Comparison of ENCODE assay signal across 18 cellular contexts in genomic region chr9:86901511-86901910, GRCh38. TPM values are rescaled to one million over a fixed set of nuclear protein-coding genes. Genes with fewer than 3 reads are reported as not detected.
DNase-seq lines count a peak whose midpoint lies in the region; ATAC-seq and TF ChIP-seq lines count a peak whose summit lies in the region.
"Had no signal": no experiment of that assay in that cellular context is flagged by ENCODE, and none has a peak within 500 bp of the region (broad histone marks: within the 10 kb centered on the region; RNA-seq: fewer than 3 reads in every experiment).

No MANE protein-coding gene starts in this region.

- H3F3A ChIP-seq in neural progenitor cell (ENCODE audit: low read depth): peaks cover 18% of the 10 kb centered on the region

- no peak overlapping the region for H2AFZ ChIP-seq in neural progenitor cell (replicated peaks)

- TF ChIP-seq CTCF in esophagus muscularis mucosa (IDR thresholded peaks at IDR 0.05) (no peak), neural progenitor cell (IDR thresholded peaks at IDR 0.05) (no peak), left lung (IDR thresholded peaks at IDR 0.05) (no peak)

- no peak for TF ChIP-seq EP300 in esophagus muscularis mucosa (IDR thresholded peaks at IDR 0.05)

- H3K27ac Mint-ChIP-seq in activated CD4-positive, alpha-beta T cell treated with anti-CD3 and anti-CD28 coated beads, Interleukin-2, amount 10 ng/mL, durations not matched to agents 7 days and 5 days: peak overlapping the region; percentile 41
- peak overlapping the region; percentile 96 for H3K27ac Mint-ChIP-seq in neural progenitor cell
- no peak overlapping the region for H3K27ac Mint-ChIP-seq in activated naive CD4-positive, alpha-beta T cell treated with anti-CD3 and anti-CD28 coated beads, Interleukin-2, amount 50 U/mL, for 72 hours
- H3K27ac Mint-ChIP-seq: B cell; CD8-positive, alpha-beta T cell; H9 had no signal

- no peaks in the 10 kb centered on the region for H3K4me1 Mint-ChIP-seq in activated CD4-positive, alpha-beta T cell treated with anti-CD3 and anti-CD28 coated beads, Interleukin-2, amount 10 ng/mL, durations not matched to agents 7 days and 5 days
- peaks cover 59% of the 10 kb centered on the region for H3K4me1 Mint-ChIP-seq in neural progenitor cell
- H3K4me1 Mint-ChIP-seq: B cell had no signal

- peaks cover 0 to under 1% (median 0%) of the 10 kb centered on the region in 4 donors for H3K9me3 ChIP-seq in esophagus muscularis mucosa
- no peaks in the 10 kb centered on the region for H3K9me3 ChIP-seq in neural progenitor cell (ENCODE audit: low read depth)
- H3K9me3 ChIP-seq in left lung: peaks cover 0 to under 1% of the 10 kb centered on the region in 2 donors
- H3K9me3 ChIP-seq: Caco-2 had no signal

- no peaks in the 10 kb centered on the region for H4K20me1 ChIP-seq in neural progenitor cell (ENCODE audit: low read depth)
- H4K20me1 ChIP-seq: BLaER1 had no signal

- H3K9ac ChIP-seq in neural progenitor cell: no peak overlapping the region
- H3K9ac ChIP-seq: BLaER1, GM23248 had no signal

- H3K4me3 ChIP-seq in esophagus muscularis mucosa: no peak overlapping the region
- H3K4me3 ChIP-seq in neural progenitor cell: no peak overlapping the region
- H3K4me3 ChIP-seq in left lung: no peak overlapping the region
- H3K4me3 ChIP-seq: BLaER1, GM23248 had no signal

- H3K27me3 ChIP-seq in esophagus muscularis mucosa: peaks cover 0 to 19% (median 3%) of the 10 kb centered on the region in 4 donors
- H3K27me3 ChIP-seq in neural progenitor cell: peaks cover 54% of the 10 kb centered on the region
- H3K27me3 ChIP-seq in left lung: peaks cover 18 to 72% of the 10 kb centered on the region in 2 donors
- H3K27me3 ChIP-seq: BLaER1 had no signal

- no peak overlapping the region for H3K4me3 Mint-ChIP-seq in activated CD4-positive, alpha-beta T cell treated with anti-CD3 and anti-CD28 coated beads, Interleukin-2, amount 10 ng/mL, durations not matched to agents 7 days and 5 days
- no peak overlapping the region for H3K4me3 Mint-ChIP-seq in neural progenitor cell
- H3K4me3 Mint-ChIP-seq: B cell; CD4-positive, CD25-positive, alpha-beta regulatory T cell; CD8-positive, alpha-beta T cell had no signal

- H3K9me3 Mint-ChIP-seq in activated CD4-positive, alpha-beta T cell treated with anti-CD3 and anti-CD28 coated beads, Interleukin-2, amount 10 ng/mL, durations not matched to agents 7 days and 5 days: no peaks in the 10 kb centered on the region
- H3K9me3 Mint-ChIP-seq in neural progenitor cell: peaks cover 3% of the 10 kb centered on the region
- no peaks in the 10 kb centered on the region for H3K9me3 Mint-ChIP-seq in activated naive CD4-positive, alpha-beta T cell treated with anti-CD3 and anti-CD28 coated beads, Interleukin-2, amount 50 U/mL, for 72 hours

- CTCF ChIA-PET in activated CD4-positive, alpha-beta T cell treated with anti-CD3 and anti-CD28 coated beads, Interleukin-2, amount 10 ng/mL, durations not matched to agents 7 days and 5 days (lab: Charles Lee): interaction anchor here (1.5 kb wide), 1 partner anchor 16 kb away, joined by 3 read pairs; no protein-coding TSS in a partner anchor

- 92% methylated on average over 3 of the region's 3 CpGs for WGBS in esophagus muscularis mucosa

- no peak overlapping the region for H3K4me2 ChIP-seq in neural progenitor cell
- H3K4me2 ChIP-seq: BLaER1 had no signal

- H3K36me3 Mint-ChIP-seq in activated CD4-positive, alpha-beta T cell treated with anti-CD3 and anti-CD28 coated beads, Interleukin-2, amount 10 ng/mL, durations not matched to agents 7 days and 5 days (ENCODE audit: low read depth): no peaks in the 10 kb centered on the region
- H3K36me3 Mint-ChIP-seq in neural progenitor cell: no peaks in the 10 kb centered on the region
- H3K36me3 Mint-ChIP-seq in activated naive CD4-positive, alpha-beta T cell treated with anti-CD3 and anti-CD28 coated beads, Interleukin-2, amount 50 U/mL, for 72 hours: peaks cover 0 to 4% of the 10 kb centered on the region in 2 donors
- H3K36me3 Mint-ChIP-seq: CD4-positive, CD25-positive, alpha-beta regulatory T cell; CD8-positive, alpha-beta T cell had no signal

- H3K36me3 ChIP-seq in esophagus muscularis mucosa (no peaks in the 10 kb centered on the region), neural progenitor cell (no peaks in the 10 kb centered on the region), left lung (no peaks in the 10 kb centered on the region)
- H3K36me3 ChIP-seq: BLaER1 had no signal

- intact Hi-C loops in esophagus muscularis mucosa (cut with DNase I): no loop called here
- intact Hi-C loops in left lung (cut with DNase I): no loop called here

- H3K27ac ChIP-seq in esophagus muscularis mucosa (replicated peaks in 1 of 4): no peak overlapping the region
- H3K27ac ChIP-seq in neural progenitor cell: no peak overlapping the region
- no peak overlapping the region for H3K27ac ChIP-seq in left lung
- H3K27ac ChIP-seq: 22Rv1, BLaER1, C4-2B, GM23248 had no signal

- H3K27me3 Mint-ChIP-seq in activated CD4-positive, alpha-beta T cell treated with anti-CD3 and anti-CD28 coated beads, Interleukin-2, amount 10 ng/mL, durations not matched to agents 7 days and 5 days: peaks cover 30% of the 10 kb centered on the region
- H3K27me3 Mint-ChIP-seq in neural progenitor cell (ENCODE audit: insufficient read depth, low read depth): no peaks in the 10 kb centered on the region

- H3K4me1 ChIP-seq in esophagus muscularis mucosa (peaks cover 0 to 13% (median 10%) of the 10 kb centered on the region in 4 donors), neural progenitor cell (peaks cover 19% of the 10 kb centered on the region), left lung (no peaks in the 10 kb centered on the region)
- H3K4me1 ChIP-seq: BLaER1, Caco-2 had no signal

- no peak for DNase-seq in activated CD4-positive, alpha-beta T cell treated with anti-CD3 and anti-CD28 coated beads, Interleukin-2, amount 10 ng/mL, durations not matched to agents 7 days and 5 days
- DNase-seq in activated CD4-positive, alpha-beta T cell treated with anti-CD3 and anti-CD28 coated beads for 4 hours: no peak
- DNase-seq in esophagus muscularis mucosa (ENCODE audit: extremely low spot score) (peak; percentile 64), neural progenitor cell (ENCODE audit: low spot score) (no peak), left lung (no peak)
- DNase-seq in activated naive CD4-positive, alpha-beta T cell treated with anti-CD3 and anti-CD28 coated beads, Interleukin-2, amount 50 U/mL, for 72 hours (ENCODE audit: low spot score in 2 of 2): no peak
- DNase-seq: Caco-2; CD4-positive, CD25-positive, alpha-beta regulatory T cell; CD8-positive, alpha-beta T cell; DMS153; DND-41; GM23248; H9 had no signal

- TF ChIP-seq POLR2A in esophagus muscularis mucosa (IDR thresholded peaks at IDR 0.05; ENCODE audit: low read depth): no peak

- POLR2A ChIA-PET in activated CD4-positive, alpha-beta T cell treated with anti-CD3 and anti-CD28 coated beads, Interleukin-2, amount 10 ng/mL, durations not matched to agents 7 days and 5 days (lab: Charles Lee): no interaction called here

- no peak for ATAC-seq in activated naive CD4-positive, alpha-beta T cell treated with anti-CD3 and anti-CD28 coated beads, Interleukin-2, amount 50 U/mL, for 72 hours
- ATAC-seq in left lung: no peak
- ATAC-seq: CD8-positive, alpha-beta T cell; HCT116 had no signal

- no peaks in the 10 kb centered on the region for H3K79me2 ChIP-seq in neural progenitor cell (ENCODE audit: low read depth)

RNA-seq across cellular contexts. Expression of gene GAS1, which starts 45.8 kb away (rescaled TPM):
- total RNA-seq in activated CD4-positive, alpha-beta T cell treated with anti-CD3 and anti-CD28 coated beads, Interleukin-2, amount 10 ng/mL, durations not matched to agents 7 days and 5 days: under 1 TPM; 0.54 to 0.62 TPM
- total RNA-seq in esophagus muscularis mucosa: 100 to 1,000 TPM in 2 of 4 donors, 10 to 100 TPM in 2; 47.4 to 152 (median 86.5) TPM
- 68.1 and 104 TPM in 2 replicates for total RNA-seq in neural progenitor cell (ENCODE audit: low replicate concordance)
- under 1 TPM in 1 of 2 donors, not detected in 1; 0.14 TPM for total RNA-seq in activated naive CD4-positive, alpha-beta T cell treated with anti-CD3 and anti-CD28 coated beads, Interleukin-2, amount 50 U/mL, for 72 hours
- 10 to 100 TPM in 1 of 2 donors, 1 to 10 TPM in 1; 9.8 to 18.5 TPM for total RNA-seq in left lung

Comparison
In these comparisons a context has a peak if more than half of its experiments do, and no peak if none do; other contexts are left out.
1. H3K27ac Mint-ChIP-seq: peak in activated CD4-positive, alpha-beta T cell treated with anti-CD3 and anti-CD28 coated beads, Interleukin-2, amount 10 ng/mL, durations not matched to agents 7 days and 5 days (single experiment) and neural progenitor cell (single experiment); none in activated naive CD4-positive, alpha-beta T cell treated with anti-CD3 and anti-CD28 coated beads, Interleukin-2, amount 50 U/mL, for 72 hours (0 of 2).
2. RNA of gene GAS1, which starts 45.8 kb away (total RNA-seq): 47.4 to 152 TPM in esophagus muscularis mucosa, 68.1 to 104 TPM in neural progenitor cell and 9.8 to 18.5 TPM in left lung; 0.54 to 0.62 TPM in activated CD4-positive, alpha-beta T cell treated with anti-CD3 and anti-CD28 coated beads, Interleukin-2, amount 10 ng/mL, durations not matched to agents 7 days and 5 days and 0.14 TPM in activated naive CD4-positive, alpha-beta T cell treated with anti-CD3 and anti-CD28 coated beads, Interleukin-2, amount 50 U/mL, for 72 hours; every median in the first group is over 4 times any median in the second.